In the genomic region with DNA sequence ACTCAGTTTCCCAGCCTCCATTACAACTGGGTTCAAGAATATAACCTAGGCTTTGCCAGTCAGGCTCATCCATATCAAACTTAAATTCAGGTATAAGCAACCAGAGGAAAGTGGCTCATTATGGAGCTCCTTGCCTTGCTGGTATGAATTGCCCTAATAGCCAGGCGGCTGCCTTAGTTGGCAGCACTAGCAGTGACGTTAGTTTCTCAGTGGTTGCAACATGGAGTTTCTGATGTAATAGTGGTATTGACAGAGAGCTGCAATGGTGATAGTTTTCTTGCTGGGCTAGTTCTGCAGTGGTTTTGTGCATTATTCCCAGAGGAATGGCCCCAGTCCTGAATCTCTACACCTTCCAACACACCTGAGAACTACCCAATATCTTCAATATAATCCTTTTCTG, we compare ENCODE assay signal across 16 cellular contexts. TPM values are rescaled to one million over a fixed set of nuclear protein-coding genes. Genes with fewer than 3 reads are reported as not detected.
DNase-seq lines count a peak whose midpoint lies in the region; ATAC-seq and TF ChIP-seq lines count a peak whose summit lies in the region.
"Had no signal": no experiment of that assay in that cellular context is flagged by ENCODE, and none has a peak within 500 bp of the region (broad histone marks: within the 10 kb centered on the region; RNA-seq: fewer than 3 reads in every experiment).

No MANE protein-coding gene starts in this region.

- DNase-seq in CD14-positive monocyte (ENCODE audit: low spot score) (peak; percentile 76), NOMO-1 (lab: John Stamatoyannopoulos, UW; ENCODE audit: unreplicated experiment in 2 of 2) (peak; percentile 57 to 63), MCF 10A (ENCODE audit: unreplicated experiment) (peak; percentile 88), right lobe of liver (peak in 2 of 3 donors; percentile 65 to 83), DMS79 (lab: John Stamatoyannopoulos, UW) (no peak)
- DNase-seq in activated CD8-positive, alpha-beta memory T cell treated with anti-CD3 and anti-CD28 coated beads, Interleukin-2, amount 50 U/mL, for 4 hours = no peak
- DNase-seq: activated CD4-positive, CD25-positive, alpha-beta regulatory T cell treated with anti-CD3 and anti-CD28 coated beads, Interleukin-2, amount 50 U/mL, for 72 hours; activated naive CD4-positive, alpha-beta T cell treated with anti-CD3 and anti-CD28 coated beads for 36 hours; mesendoderm; NCI-H1092; NCI-H2227 treated with DMSO at 0.1 percent for 48 hours; stimulated activated CD4-positive, alpha-beta T cell treated with anti-CD3 and anti-CD28 coated beads, Interleukin-2, amount 100 ng/mL, for 24 hours; thyroid gland had no signal

- H3K27ac Mint-ChIP-seq in CD14-positive monocyte (peak overlapping the region; percentile 72 to 96 (median 85)), MCF 10A (ENCODE audit: low read depth, unreplicated experiment) (no peak overlapping the region)

- no peaks in the 10 kb centered on the region for H3K36me3 ChIP-seq in right lobe of liver
- H3K36me3 ChIP-seq: thyroid gland had no signal

- H3K9me3 ChIP-seq in right lobe of liver = no peaks in the 10 kb centered on the region
- H3K9me3 ChIP-seq: thyroid gland had no signal

- no peak for TF ChIP-seq POLR2A in right lobe of liver (IDR thresholded peaks at IDR 0.05)

- peaks cover 39% of the 10 kb centered on the region for H3K4me1 Mint-ChIP-seq in CD14-positive monocyte
- peaks cover 37% of the 10 kb centered on the region for H3K4me1 Mint-ChIP-seq in MCF 10A (ENCODE audit: insufficient read depth, unreplicated experiment)

- no peak for TF ChIP-seq CTCF in CD14-positive monocyte (IDR thresholded peaks at IDR 0.05)
- no peak for TF ChIP-seq CTCF in MCF 10A (IDR thresholded peaks at IDR 0.05; ENCODE audit: unreplicated experiment)
- TF ChIP-seq CTCF in right lobe of liver (IDR thresholded peaks at IDR 0.05) = no peak

- CTCF ChIA-PET in MCF 10A (lab: Yijun Ruan, JAX) = interaction anchor here (1.0 to 1.6 kb wide), 7 partner anchors 32 to 115 kb away, joined by 3 to 9 read pairs (median 5); no protein-coding TSS in a partner anchor

- H3K4me1 ChIP-seq in right lobe of liver = peaks cover 0 to 54% (median 20%) of the 10 kb centered on the region in 4 donors

- H3K27me3 Mint-ChIP-seq in CD14-positive monocyte (ENCODE audit: low read depth in 3 of 3) = peaks cover 0 to 1% (median 0%) of the 10 kb centered on the region in 3 donors
- no peaks in the 10 kb centered on the region for H3K27me3 Mint-ChIP-seq in MCF 10A (ENCODE audit: insufficient read depth, unreplicated experiment)

- H3K27ac ChIP-seq in right lobe of liver = peak overlapping the region; percentile 46 to 98 (median 78)
- H3K27ac ChIP-seq: thyroid gland had no signal

- POLR2A ChIA-PET in MCF 10A (lab: Yijun Ruan, JAX) = interaction anchor here (0.9 to 1.3 kb wide), 7 partner anchors 10 to 114 kb away, joined by 3 to 6 read pairs (median 5); no protein-coding TSS in a partner anchor

- no peaks in the 10 kb centered on the region for H3K27me3 ChIP-seq in right lobe of liver
- H3K27me3 ChIP-seq: thyroid gland had no signal

- 16% methylated on average over 2 of the region's 2 CpGs for WGBS in right lobe of liver (ENCODE audit: insufficient coverage, low coverage, low lambda C conversion rate, missing lambda C conversion rate)

- H3K4me3 ChIP-seq in right lobe of liver = no peak overlapping the region
- H3K4me3 ChIP-seq: thyroid gland had no signal

- peak; percentile 25 to 44 (median 27) for ATAC-seq in right lobe of liver
- no peak for ATAC-seq in HG03175 (IDR thresholded peaks at IDR 0.05; ENCODE audit: unreplicated experiment)
- no peak for ATAC-seq in HG02678 (IDR thresholded peaks at IDR 0.05; ENCODE audit: unreplicated experiment)

- H3K4me3 Mint-ChIP-seq in CD14-positive monocyte (peak overlapping the region; percentile 17 to 66), MCF 10A (ENCODE audit: unreplicated experiment) (no peak overlapping the region)
- H3K4me3 Mint-ChIP-seq: activated naive CD4-positive, alpha-beta T cell treated with anti-CD3 and anti-CD28 coated beads for 36 hours; T-helper 1 cell treated with Interleukin-12 subunit alpha and Interleukin-12 subunit beta and Interleukin-4 antibody, amounts not matched to agents 30 μg/mL and 1 μg/mL, for 36 hours had no signal

- H3K36me3 Mint-ChIP-seq in CD14-positive monocyte (no peaks in the 10 kb centered on the region), MCF 10A (ENCODE audit: insufficient read depth, unreplicated experiment) (peaks cover 6% of the 10 kb centered on the region)

- BruUV-seq in MCF 10A (replicated peaks; lab: Mats Ljungman, UMichigan) = no TSS peak

- intact Hi-C loops in CD14-positive monocyte (cut with micrococcal nuclease) (no loop called here), MCF 10A (cut with micrococcal nuclease) (no loop called here), right lobe of liver (cut with DNase I) (no loop called here)

- H3K9me3 Mint-ChIP-seq in CD14-positive monocyte (no peaks in the 10 kb centered on the region), MCF 10A (ENCODE audit: unreplicated experiment) (no peaks in the 10 kb centered on the region)
- H3K9me3 Mint-ChIP-seq: activated naive CD4-positive, alpha-beta T cell treated with anti-CD3 and anti-CD28 coated beads for 36 hours; T-helper 1 cell treated with Interleukin-12 subunit alpha and Interleukin-12 subunit beta and Interleukin-4 antibody, amounts not matched to agents 30 μg/mL and 1 μg/mL, for 36 hours had no signal

RNA-seq across cellular contexts. Expression of gene TMEM123, which starts 3.8 kb away (rescaled TPM):
- 100 to 1,000 TPM; 263 to 368 TPM for polyA plus RNA-seq in CD14-positive monocyte
- 134 and 137 TPM in 2 replicates for total RNA-seq in MCF 10A (2022)
- total RNA-seq in right lobe of liver = 100 to 1,000 TPM; 173 to 557 (median 229) TPM

Comparison
In these comparisons a context has a peak if more than half of its experiments do, and no peak if none do; other contexts are left out.
1. DNase-seq: peak in CD14-positive monocyte (single experiment), NOMO-1 (2 of 2), MCF 10A (single experiment) and right lobe of liver (2 of 3); none in DMS79 (single experiment) and activated CD8-positive, alpha-beta memory T cell treated with anti-CD3 and anti-CD28 coated beads, Interleukin-2, amount 50 U/mL, for 4 hours (single experiment).
2. ATAC-seq: peak in right lobe of liver (4 of 4); none in HG03175 (single experiment) and HG02678 (single experiment).